In the genomic region with DNA sequence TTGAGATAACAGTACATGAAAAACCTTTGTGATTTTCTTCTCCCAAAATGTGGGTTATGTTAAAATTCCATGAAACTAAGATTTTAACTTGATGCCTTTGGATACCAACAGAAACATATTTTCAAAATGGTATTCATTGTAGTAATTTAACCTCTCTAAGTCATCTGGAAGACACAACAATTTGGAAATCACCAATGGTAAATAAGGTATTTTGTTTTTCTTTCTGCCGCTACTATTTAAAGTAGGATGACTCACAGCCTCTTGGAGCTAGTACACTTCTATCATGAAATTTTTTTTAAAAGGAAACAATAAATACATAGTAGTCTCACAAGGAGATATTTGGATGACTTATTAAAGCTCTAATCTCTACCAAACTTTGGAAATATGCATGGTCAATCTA, we compare ENCODE assay signal across 19 cellular contexts.
DNase-seq lines count a peak whose midpoint lies in the region; ATAC-seq and TF ChIP-seq lines count a peak whose summit lies in the region.
"Had no signal": no experiment of that assay in that cellular context is flagged by ENCODE, and none has a peak within 500 bp of the region (broad histone marks: within the 10 kb centered on the region; RNA-seq: fewer than 3 reads in every experiment).

No MANE protein-coding gene starts in this region.

- peak overlapping the region; percentile 32 for H3K27ac ChIP-seq in SJSA1
- H3K27ac ChIP-seq in fibroblast of lung (ENCODE audit: insufficient read depth, low read length) = no peak overlapping the region
- H3K27ac ChIP-seq in thoracic aorta = peak overlapping the region; percentile 31 to 32
- no peak overlapping the region for H3K27ac ChIP-seq in CD4-positive, alpha-beta T cell (ENCODE audit: low read depth, low read length)
- H3K27ac ChIP-seq: psoas muscle had no signal

- CTCF ChIA-PET in CD4-positive, alpha-beta T cell (lab: Charles Lee) = no interaction called here

- H3K9me3 ChIP-seq in SJSA1 (replicated peaks) (no peaks in the 10 kb centered on the region), fibroblast of lung (ENCODE audit: control insufficient read depth, insufficient read depth, low read depth, low read length) (no peaks in the 10 kb centered on the region), thoracic aorta (no peaks in the 10 kb centered on the region)
- H3K9me3 ChIP-seq in CD4-positive, alpha-beta T cell (ENCODE audit: control insufficient read depth, low read length) = no peaks in the 10 kb centered on the region

- H3K9ac ChIP-seq in fibroblast of lung (ENCODE audit: insufficient read depth, low read length) = no peak overlapping the region

- POLR2A ChIA-PET in CD4-positive, alpha-beta T cell (lab: Charles Lee) = no interaction called here

- H3K36me3 Mint-ChIP-seq in CD4-positive, alpha-beta T cell (ENCODE audit: low read depth) = no peaks in the 10 kb centered on the region
- H3K36me3 Mint-ChIP-seq: activated naive CD4-positive, alpha-beta T cell treated with anti-CD3 and anti-CD28 coated beads, Interleukin-2, amount 50 U/mL, for 24 hours had no signal

- no peak overlapping the region for H2AFZ ChIP-seq in fibroblast of lung (ENCODE audit: low read length)
- H2AFZ ChIP-seq: GM23338 had no signal

- H3K36me3 ChIP-seq in SJSA1 (no peaks in the 10 kb centered on the region), fibroblast of lung (ENCODE audit: control insufficient read depth, insufficient read depth, low read length) (no peaks in the 10 kb centered on the region), thoracic aorta (no peaks in the 10 kb centered on the region)

- TF ChIP-seq CTCF in fibroblast of lung (conservative IDR thresholded peaks at IDR 0.05 in 1 of 2, IDR thresholded peaks at IDR 0.05 in 1 of 2; ENCODE audit: low read depth in 1 of 2, low read length in 2 of 2) = no peak
- TF ChIP-seq CTCF in thoracic aorta (IDR thresholded peaks at IDR 0.05) = no peak
- TF ChIP-seq CTCF in CD4-positive, alpha-beta T cell (IDR thresholded peaks at IDR 0.05) = no peak

- H3K4me3 ChIP-seq in SJSA1 = no peak overlapping the region
- H3K4me3 ChIP-seq in fibroblast of lung (replicated peaks in 1 of 4; ENCODE audit: control extremely low read depth in 1 of 4, insufficient read depth in 1 of 4, low read depth in 3 of 4, low read length in 4 of 4) = no peak overlapping the region
- H3K4me3 ChIP-seq in thoracic aorta = no peak overlapping the region
- H3K4me3 ChIP-seq: GM12878, GM23338, psoas muscle had no signal

- intact Hi-C loops in CD4-positive, alpha-beta T cell (cut with DNase I, micrococcal nuclease) = no loop called here

- peak; percentile 82 for DNase-seq in GM04503 (ENCODE audit: low read depth)
- peak in 1 of 2 experiments; percentile 79 for DNase-seq in SJSA1 (ENCODE audit: low read depth in 1 of 2, low spot score in 2 of 2)
- peak; percentile 25 to 61 for DNase-seq in fibroblast of lung (ENCODE audit: low read depth in 2 of 2)
- no peak for DNase-seq in thoracic aorta (ENCODE audit: low spot score)
- no peak for DNase-seq in iPS-NIHi11 (ENCODE audit: low spot score)
- DNase-seq in CD4-positive, alpha-beta T cell = no peak
- DNase-seq in cortex of kidney (lab: John Stamatoyannopoulos, UW) = no peak
- DNase-seq: activated CD4-positive, alpha-beta T cell treated with anti-CD3 and anti-CD28 coated beads for 48 hours; glutamatergic neuron; mesendoderm; NCI-H187 treated with DMSO at 0.1 percent for 48 hours; NCI-H446 treated with DMSO at 0.1 percent for 48 hours; nephron progenitor cell; psoas muscle had no signal

- H4K20me1 ChIP-seq in fibroblast of lung (ENCODE audit: control insufficient read depth, extremely low read depth, insufficient read depth, low read length) = no peaks in the 10 kb centered on the region

- H3K4me3 Mint-ChIP-seq in CD4-positive, alpha-beta T cell = no peak overlapping the region
- H3K4me3 Mint-ChIP-seq: activated naive CD4-positive, alpha-beta T cell treated with anti-CD3 and anti-CD28 coated beads, Interleukin-2, amount 50 U/mL, for 24 hours; GM23338; nephron progenitor cell; stimulated activated naive CD8-positive, alpha-beta T cell treated with anti-CD3 and anti-CD28 coated beads, Interleukin-15, Interleukin-2, amounts not matched to agents 100 ng/mL and 50 ng/mL, for 24 hours had no signal

- H3K79me2 ChIP-seq in fibroblast of lung (ENCODE audit: control insufficient read depth, insufficient read depth, low read length) = no peaks in the 10 kb centered on the region

- H3K4me1 ChIP-seq in SJSA1 (replicated peaks) (peaks cover 32% of the 10 kb centered on the region), fibroblast of lung (ENCODE audit: control insufficient read depth, extremely low read depth, insufficient read depth, low read length) (no peaks in the 10 kb centered on the region), thoracic aorta (ENCODE audit: control insufficient read depth in 1 of 2, low read depth in 2 of 2) (peaks cover 13 to 20% of the 10 kb centered on the region in 2 donors)
- H3K4me1 ChIP-seq: psoas muscle had no signal

- H3K9me3 Mint-ChIP-seq in CD4-positive, alpha-beta T cell = peaks cover 8% of the 10 kb centered on the region

- no peaks in the 10 kb centered on the region for H3K27me3 Mint-ChIP-seq in CD4-positive, alpha-beta T cell
- H3K27me3 Mint-ChIP-seq: activated naive CD4-positive, alpha-beta T cell treated with anti-CD3 and anti-CD28 coated beads, Interleukin-2, amount 50 U/mL, for 24 hours; stimulated activated naive CD8-positive, alpha-beta T cell treated with anti-CD3 and anti-CD28 coated beads, Interleukin-15, Interleukin-2, amounts not matched to agents 100 ng/mL and 50 ng/mL, for 24 hours had no signal

- H3K27ac Mint-ChIP-seq in CD4-positive, alpha-beta T cell = no peak overlapping the region
- H3K27ac Mint-ChIP-seq: activated naive CD4-positive, alpha-beta T cell treated with anti-CD3 and anti-CD28 coated beads, Interleukin-2, amount 50 U/mL, for 24 hours; GM23338; nephron progenitor cell; stimulated activated naive CD8-positive, alpha-beta T cell treated with anti-CD3 and anti-CD28 coated beads, Interleukin-15, Interleukin-2, amounts not matched to agents 100 ng/mL and 50 ng/mL, for 24 hours had no signal

- H3K27me3 ChIP-seq in SJSA1 (replicated peaks) (no peaks in the 10 kb centered on the region), fibroblast of lung (ENCODE audit: control insufficient read depth, insufficient read depth, low read length) (no peaks in the 10 kb centered on the region), thoracic aorta (replicated peaks; ENCODE audit: insufficient read depth) (no peaks in the 10 kb centered on the region)
- H3K27me3 ChIP-seq in CD4-positive, alpha-beta T cell (ENCODE audit: control insufficient read depth, insufficient read depth, low read length) = no peaks in the 10 kb centered on the region

- ATAC-seq in thoracic aorta (ENCODE audit: insufficient number of reproducible peaks, low FRiP score, low read depth) (no peak), GM19328 (IDR thresholded peaks at IDR 0.05; ENCODE audit: unreplicated experiment) (no peak)
- ATAC-seq in CD4-positive, alpha-beta T cell (ENCODE audit: poor library complexity) = no peak
- ATAC-seq: GM12878, GM23338, psoas muscle had no signal

- no peaks in the 10 kb centered on the region for H3K4me1 Mint-ChIP-seq in CD4-positive, alpha-beta T cell (ENCODE audit: low read depth)
- H3K4me1 Mint-ChIP-seq: activated naive CD4-positive, alpha-beta T cell treated with anti-CD3 and anti-CD28 coated beads, Interleukin-2, amount 50 U/mL, for 24 hours; GM23338; nephron progenitor cell had no signal

- H3K4me2 ChIP-seq in fibroblast of lung (ENCODE audit: extremely low read depth, insufficient read depth, low read length) = no peak overlapping the region
- H3K4me2 ChIP-seq: GM23338 had no signal

Comparison
In these comparisons a context has a peak if more than half of its experiments do, and no peak if none do; other contexts are left out.
1. DNase-seq: peak in GM04503 (single experiment) and fibroblast of lung (2 of 2); none in thoracic aorta (single experiment), iPS-NIHi11 (single experiment), CD4-positive, alpha-beta T cell (0 of 10) and cortex of kidney (single experiment).
2. H3K27ac ChIP-seq: peak in SJSA1 (single experiment) and thoracic aorta (2 of 2); none in fibroblast of lung (single experiment) and CD4-positive, alpha-beta T cell (single experiment).